Comparison of ENCODE assay signal across 8 cellular contexts in genomic region chr11:34052608-34053160, GRCh38. TPM values are rescaled to one million over a fixed set of nuclear protein-coding genes. Genes with fewer than 3 reads are reported as not detected.
DNase-seq lines count a peak whose midpoint lies in the region; ATAC-seq, FAIRE-seq and TF ChIP-seq lines count a peak whose summit lies in the region.

No MANE protein-coding gene starts in this region.

- peaks cover 15 to 55% (median 48%) of the 10 kb centered on the region in 9 donors for H3K4me1 ChIP-seq in heart right ventricle

- peak overlapping the region; percentile 93 for H3K27ac ChIP-seq in KOPT-K1 (ENCODE audit: low read depth, low read length, poor library complexity, severe bottlenecking)
- peak overlapping the region; percentile 97 to 100 (median 100) for H3K27ac ChIP-seq in heart right ventricle

- H3K27ac Mint-ChIP-seq in activated T-helper 2 cell treated with anti-CD3 and anti-CD28 coated beads, Interferon-gamma antibody, Interleukin-2, Interleukin-4, amounts not matched to agents 10 μg/mL and 5 μg/mL and 100 μg/mL, durations not matched to agents 14 hours and 24 hours and 36 hours, result peak overlapping the region; percentile 96

- no peak for FAIRE-seq in urothelium cell line (lab: Jason Lieb, UNC)

- peaks cover 42% of the 10 kb centered on the region for H3K36me3 ChIP-seq in KOPT-K1 (ENCODE audit: insufficient read depth, low read length)
- peaks cover 0 to 31% (median 0%) of the 10 kb centered on the region in 9 donors for H3K36me3 ChIP-seq in heart right ventricle

- no peaks in the 10 kb centered on the region for H3K9me3 Mint-ChIP-seq in activated T-helper 2 cell treated with anti-CD3 and anti-CD28 coated beads, Interferon-gamma antibody, Interleukin-2, Interleukin-4, amounts not matched to agents 10 μg/mL and 5 μg/mL and 100 μg/mL, durations not matched to agents 14 hours and 24 hours and 36 hours

- ATAC-seq in GM18907 (IDR thresholded peaks at IDR 0.05; ENCODE audit: unreplicated experiment) (peak; percentile 2), heart right ventricle (peak in 5 of 8 donors; percentile 0 to 5 (median 2)), HG03280 (IDR thresholded peaks at IDR 0.05; ENCODE audit: unreplicated experiment) (no peak), HG03442 (IDR thresholded peaks at IDR 0.05; ENCODE audit: unreplicated experiment) (no peak)

- peaks cover 2% of the 10 kb centered on the region for H3K27me3 Mint-ChIP-seq in activated T-helper 2 cell treated with anti-CD3 and anti-CD28 coated beads, Interferon-gamma antibody, Interleukin-2, Interleukin-4, amounts not matched to agents 10 μg/mL and 5 μg/mL and 100 μg/mL, durations not matched to agents 14 hours and 24 hours and 36 hours (ENCODE audit: low read depth)

- H3K4me3 ChIP-seq in heart right ventricle, result peak overlapping the region; percentile 77 to 99 (median 94)
- peak overlapping the region; percentile 95 for H3K4me3 ChIP-seq in retinal pigment epithelial cell (ENCODE audit: low read length)

- peaks cover 21% of the 10 kb centered on the region for H3K4me1 Mint-ChIP-seq in activated T-helper 2 cell treated with anti-CD3 and anti-CD28 coated beads, Interferon-gamma antibody, Interleukin-2, Interleukin-4, amounts not matched to agents 10 μg/mL and 5 μg/mL and 100 μg/mL, durations not matched to agents 14 hours and 24 hours and 36 hours (ENCODE audit: low read depth)

- no peaks in the 10 kb centered on the region for H3K9me3 ChIP-seq in KOPT-K1 (ENCODE audit: insufficient read depth, low read length, poor library complexity, severe bottlenecking)
- no peaks in the 10 kb centered on the region for H3K9me3 ChIP-seq in heart right ventricle

- intact Hi-C loops in activated T-helper 2 cell treated with anti-CD3 and anti-CD28 coated beads, Interferon-gamma antibody, Interleukin-2, Interleukin-4, amounts not matched to agents 10 μg/mL and 5 μg/mL and 100 μg/mL, durations not matched to agents 14 hours and 24 hours and 36 hours (cut with micrococcal nuclease), result loop anchor here (1.0 to 10.0 kb wide), 4 partner anchors 195 to 795 kb away; partner anchors contain the start of genes ABTB2, CD59 and HIPK3
- intact Hi-C loops in heart right ventricle (cut with DNase I), result loop anchor here in 7 of 10 donors (2.0 to 10.0 kb wide), 6 partner anchors 52 to 1628 kb away; partner anchors contain the start of genes NAT10 (in 4 of the 7) and ABTB2 (in 1 of the 7)

- peak overlapping the region; percentile 93 for H3K4me3 Mint-ChIP-seq in activated T-helper 2 cell treated with anti-CD3 and anti-CD28 coated beads, Interferon-gamma antibody, Interleukin-2, Interleukin-4, amounts not matched to agents 10 μg/mL and 5 μg/mL and 100 μg/mL, durations not matched to agents 14 hours and 24 hours and 36 hours (ENCODE audit: low read depth)

- 0 to 1% methylated on average over 40 of the region's 40 CpGs for WGBS in heart right ventricle, 2 donors

- no peak for TF ChIP-seq CTCF in heart right ventricle (IDR thresholded peaks at IDR 0.05)
- no peak for TF ChIP-seq CTCF in retinal pigment epithelial cell (conservative IDR thresholded peaks at IDR 0.05; ENCODE audit: low read depth, low read length)

- H3K36me3 Mint-ChIP-seq in activated T-helper 2 cell treated with anti-CD3 and anti-CD28 coated beads, Interferon-gamma antibody, Interleukin-2, Interleukin-4, amounts not matched to agents 10 μg/mL and 5 μg/mL and 100 μg/mL, durations not matched to agents 14 hours and 24 hours and 36 hours (ENCODE audit: low read depth), result peaks cover 32% of the 10 kb centered on the region

- no peaks in the 10 kb centered on the region for H3K27me3 ChIP-seq in heart right ventricle

- peak; percentile 18 for DNase-seq in activated T-helper 2 cell treated with anti-CD3 and anti-CD28 coated beads, Interferon-gamma antibody, Interleukin-2, Interleukin-4, amounts not matched to agents 10 μg/mL and 5 μg/mL and 100 μg/mL, durations not matched to agents 14 hours and 24 hours and 36 hours (ENCODE audit: low spot score)
- DNase-seq in heart right ventricle (no peak), retinal pigment epithelial cell (ENCODE audit: low read depth) (no peak), urothelium cell line (ENCODE audit: low spot score) (no peak)

RNA-seq across cellular contexts. Expression of gene CAPRIN1, which starts 1.2 kb away (rescaled TPM):
- 285 and 286 TPM in 2 replicates for total RNA-seq in activated T-helper 2 cell treated with anti-CD3 and anti-CD28 coated beads, Interferon-gamma antibody, Interleukin-2, Interleukin-4, amounts not matched to agents 10 μg/mL and 5 μg/mL and 100 μg/mL, durations not matched to agents 14 hours and 24 hours and 36 hours
- 100 to 1,000 TPM; 103 to 142 (median 120) TPM for total RNA-seq in heart right ventricle
- polyA plus RNA-seq in heart right ventricle, result 10 to 100 TPM; 37.9 to 39.9 TPM

RNA-seq across cellular contexts. Expression of gene NAT10, which starts 52.7 kb away (rescaled TPM):
- 124 and 125 TPM in 2 replicates for total RNA-seq in activated T-helper 2 cell treated with anti-CD3 and anti-CD28 coated beads, Interferon-gamma antibody, Interleukin-2, Interleukin-4, amounts not matched to agents 10 μg/mL and 5 μg/mL and 100 μg/mL, durations not matched to agents 14 hours and 24 hours and 36 hours
- 10 to 100 TPM; 16.6 to 26.4 (median 22.4) TPM for total RNA-seq in heart right ventricle
- 10 to 100 TPM; 16.2 to 21.1 TPM for polyA plus RNA-seq in heart right ventricle

Comparison
In these comparisons a context has a peak if more than half of its experiments do, and no peak if none do; other contexts are left out.
1. ATAC-seq: peak in GM18907 (single experiment) and heart right ventricle (5 of 8); none in HG03280 (single experiment) and HG03442 (single experiment).